35 cellular contexts compared by ENCODE assay signal in genomic region chr2:141524777-141525176, GRCh38.
DNase-seq lines count a peak whose midpoint lies in the region; ATAC-seq, FAIRE-seq and TF ChIP-seq lines count a peak whose summit lies in the region.
"Had no signal": no experiment of that assay in that cellular context is flagged by ENCODE, and none has a peak within 500 bp of the region (broad histone marks: within the 10 kb centered on the region; RNA-seq: fewer than 3 reads in every experiment).

No MANE protein-coding gene starts in this region.

- H3K36me3 ChIP-seq in HepG2 (replicated peaks in 1 of 2; ENCODE audit: control insufficient read depth in 1 of 2, insufficient read depth in 2 of 2, low read length in 2 of 2) = no peaks in the 10 kb centered on the region
- no peaks in the 10 kb centered on the region for H3K36me3 ChIP-seq in right lobe of liver
- H3K36me3 ChIP-seq in GM12878 (ENCODE audit: control insufficient read depth in 2 of 2, insufficient read depth in 2 of 2, low read length in 1 of 2) = no peaks in the 10 kb centered on the region
- no peaks in the 10 kb centered on the region for H3K36me3 ChIP-seq in K562 (ENCODE audit: control insufficient read depth, insufficient read depth, low read length)
- H3K36me3 ChIP-seq: BE2C; BLaER1; BLaER1 treated with 17β-estradiol and CSF1 and Interleukin-3, amounts not matched to agents 10 nM and 100 nM had no signal

- no peaks in the 10 kb centered on the region for H3K27me3 ChIP-seq in HepG2 (ENCODE audit: control insufficient read depth in 1 of 2, insufficient read depth in 2 of 2, low read length in 2 of 2)
- H3K27me3 ChIP-seq in right lobe of liver = no peaks in the 10 kb centered on the region
- no peaks in the 10 kb centered on the region for H3K27me3 ChIP-seq in GM12878 (replicated peaks in 1 of 2; ENCODE audit: control insufficient read depth in 2 of 2, insufficient read depth in 2 of 2, low read length in 1 of 2)
- H3K27me3 ChIP-seq in K562 (ENCODE audit: control insufficient read depth in 2 of 2, insufficient read depth in 2 of 2, low read length in 2 of 2) = no peaks in the 10 kb centered on the region
- H3K27me3 ChIP-seq: BE2C; BLaER1; BLaER1 treated with 17β-estradiol and CSF1 and Interleukin-3, amounts not matched to agents 10 nM and 100 nM had no signal

- no peak for DNase-seq in HepG2 (ENCODE audit: low spot score)
- DNase-seq in right lobe of liver = no peak
- DNase-seq in GM12878 (ENCODE audit: low read depth, low spot score) = no peak
- no peak for DNase-seq in K562 (ENCODE audit: extremely low read depth in 1 of 4, low spot score in 3 of 4)
- DNase-seq in WTC11 (ENCODE audit: low spot score) = no peak
- DNase-seq in NCI-H510A treated with DMSO at 0.1 percent for 48 hours (lab: John Stamatoyannopoulos, UW) = no peak
- DNase-seq: 8988T; ACHN; AML-193; BE2C; C1 segment of cervical spinal cord; Caco-2; Calu3; CD4-positive, alpha-beta memory T cell; CD4-positive, alpha-beta T cell; CD4-positive, CD25-positive, alpha-beta regulatory T cell; CD8-positive, alpha-beta memory T cell; CD8-positive, alpha-beta T cell; COR-L47; DMS 273 treated with DMSO at 0.1 percent for 48 hours; DMS153; DMS53; DMS79; DMS79 treated with DMSO at 0.1 percent for 48 hours; DND-41; EL had no signal

- RAD21 ChIA-PET in GM12878 (lab: Charles Lee; ENCODE audit: unreplicated experiment) = no interaction called here

- no peak overlapping the region for H2AFZ ChIP-seq in HepG2 (ENCODE audit: low read length)
- no peak overlapping the region for H2AFZ ChIP-seq in GM12878 (ENCODE audit: control insufficient read depth, low read depth, low read length)
- no peak overlapping the region for H2AFZ ChIP-seq in K562 (ENCODE audit: low read depth, low read length)

- H3K4me3 Mint-ChIP-seq in WTC11 = no peak overlapping the region
- H3K4me3 Mint-ChIP-seq: B cell; CD14-positive monocyte; CD4-positive, alpha-beta memory T cell; CD4-positive, alpha-beta T cell; CD4-positive, CD25-positive, alpha-beta regulatory T cell; CD8-positive, alpha-beta memory T cell; CD8-positive, alpha-beta T cell had no signal

- no peaks in the 10 kb centered on the region for H3K36me3 Mint-ChIP-seq in WTC11
- H3K36me3 Mint-ChIP-seq: CD14-positive monocyte; CD4-positive, alpha-beta memory T cell; CD4-positive, CD25-positive, alpha-beta regulatory T cell; CD8-positive, alpha-beta memory T cell; CD8-positive, alpha-beta T cell had no signal

- 1% methylated on average over 3 of the region's 3 CpGs for WGBS in HepG2 (ENCODE audit: low lambda C conversion rate)
- 45% methylated on average over 3 of the region's 3 CpGs for WGBS in right lobe of liver (ENCODE audit: insufficient coverage, low coverage, low lambda C conversion rate, missing lambda C conversion rate)
- 57% methylated on average over 3 of the region's 3 CpGs for WGBS in GM12878 (ENCODE audit: insufficient coverage, insufficient replicate concordance, low lambda C conversion rate, missing lambda C conversion rate)
- WGBS in K562 (ENCODE audit: insufficient coverage, low coverage, missing lambda C conversion rate) = 6% methylated on average over 3 of the region's 3 CpGs

- TF ChIP-seq CTCF in HepG2 (CRISPR knock-in tag; IDR thresholded peaks at IDR 0.05) (no peak), right lobe of liver (IDR thresholded peaks at IDR 0.05) (no peak), GM12878 (IDR thresholded peaks at IDR 0.05 in 2 of 3, conservative IDR thresholded peaks at IDR 0.05 in 1 of 3; ENCODE audit: control insufficient read depth in 2 of 3, extremely low read depth in 1 of 3, insufficient read depth in 1 of 3, low read depth in 3 of 3, low read length in 3 of 3) (no peak), K562 (IDR thresholded peaks at IDR 0.05 in 2 of 3, conservative IDR thresholded peaks at IDR 0.05 in 1 of 3; ENCODE audit: insufficient read depth in 2 of 3, low read depth in 1 of 3, low read length in 3 of 3) (no peak), WTC11 (IDR thresholded peaks at IDR 0.05) (no peak)

- H3K9me3 Mint-ChIP-seq in WTC11 = no peaks in the 10 kb centered on the region
- H3K9me3 Mint-ChIP-seq: CD14-positive monocyte had no signal

- no peak overlapping the region for H3K27ac Mint-ChIP-seq in WTC11
- H3K27ac Mint-ChIP-seq: B cell; CD14-positive monocyte; CD4-positive, alpha-beta memory T cell; CD4-positive, alpha-beta T cell; CD4-positive, CD25-positive, alpha-beta regulatory T cell; CD8-positive, alpha-beta memory T cell; CD8-positive, alpha-beta T cell had no signal

- peaks cover 11% of the 10 kb centered on the region for H3K4me1 Mint-ChIP-seq in WTC11
- H3K4me1 Mint-ChIP-seq: CD14-positive monocyte; CD4-positive, alpha-beta memory T cell; CD4-positive, CD25-positive, alpha-beta regulatory T cell; CD8-positive, alpha-beta memory T cell had no signal

- no peak for FAIRE-seq in HepG2 (lab: Jason Lieb, UNC)
- no peak for FAIRE-seq in GM12878 (lab: Jason Lieb, UNC)
- no peak for FAIRE-seq in K562 (lab: Jason Lieb, UNC)
- FAIRE-seq: A204.1, A549, D721Med had no signal

- H3K9ac ChIP-seq in HepG2 (ENCODE audit: insufficient read depth, low read depth, low read length) (no peak overlapping the region), GM12878 (ENCODE audit: control insufficient read depth, insufficient read depth, low read length) (no peak overlapping the region), K562 (ENCODE audit: insufficient read depth in 1 of 2, low read depth in 2 of 2, low read length in 2 of 2) (no peak overlapping the region)
- H3K9ac ChIP-seq: BLaER1; BLaER1 treated with 17β-estradiol and CSF1 and Interleukin-3, amounts not matched to agents 10 nM and 100 nM had no signal

- intact Hi-C loops in HepG2 (cut with micrococcal nuclease; ENCODE audit: unreplicated experiment) (no loop called here), right lobe of liver (cut with DNase I) (no loop called here), GM12878 (cut with micrococcal nuclease; ENCODE audit: unreplicated experiment) (no loop called here), K562 (cut with micrococcal nuclease) (no loop called here)

- TF ChIP-seq EP300 in HepG2 (IDR thresholded peaks at IDR 0.05; ENCODE audit: low read depth in 2 of 2, low read length in 2 of 2) (no peak), HepG2 (CRISPR knock-in tag; IDR thresholded peaks at IDR 0.05; ENCODE audit: borderline replicate concordance) (no peak), GM12878 (IDR thresholded peaks at IDR 0.05; ENCODE audit: borderline replicate concordance in 1 of 2, control insufficient read depth in 1 of 2, low read depth in 2 of 2, low read length in 2 of 2) (no peak), K562 (IDR thresholded peaks at IDR 0.05; ENCODE audit: low read length) (no peak)

- POLR2A ChIA-PET in HepG2 (lab: Yijun Ruan, JAX) (no interaction called here), GM12878 (lab: Charles Lee) (no interaction called here), K562 (lab: Yijun Ruan, JAX) (no interaction called here), WTC11 (lab: Charles Lee) (no interaction called here)

- CTCF ChIA-PET in HepG2 (lab: Yijun Ruan, JAX; ENCODE audit: low intra/inter-chr PET ratio, low total read pairs) = no interaction called here
- CTCF ChIA-PET in GM12878 (lab: Yijun Ruan, JAX) = no interaction called here
- CTCF ChIA-PET in K562 (lab: Yijun Ruan, JAX; ENCODE audit: low intra/inter-chr PET ratio) = no interaction called here
- CTCF ChIA-PET in WTC11 (lab: Charles Lee) = no interaction called here

- H3K9me1 ChIP-seq in K562 (ENCODE audit: control insufficient read depth, insufficient read depth, low read length) = no peaks in the 10 kb centered on the region

- H3K4me2 ChIP-seq in HepG2 (ENCODE audit: low read depth, low read length) = no peak overlapping the region
- no peak overlapping the region for H3K4me2 ChIP-seq in GM12878 (ENCODE audit: control insufficient read depth, insufficient read depth)
- H3K4me2 ChIP-seq in K562 (ENCODE audit: insufficient read depth, low read length) = no peak overlapping the region
- H3K4me2 ChIP-seq: A549; BLaER1; BLaER1 treated with 17β-estradiol and CSF1 and Interleukin-3, amounts not matched to agents 10 nM and 100 nM had no signal

- SMC1A ChIA-PET in GM12878 (lab: Charles Lee; ENCODE audit: uncharacterized antibody, unreplicated experiment) = no interaction called here

- in situ Hi-C loops in HepG2 (cut with HindIII; ENCODE audit: extremely low pct_ligation_motif_present, low pct_unique_long_range_greater_than_20kb) (no loop called here), GM12878 (cut with MboI) (no loop called here), K562 (cut with MboI) (no loop called here)

- no peak overlapping the region for H3K4me3 ChIP-seq in HepG2 (replicated peaks in 1 of 3; ENCODE audit: insufficient read depth in 1 of 3, low read depth in 2 of 3, low read length in 3 of 3)
- no peak overlapping the region for H3K4me3 ChIP-seq in right lobe of liver
- H3K4me3 ChIP-seq in GM12878 = no peak overlapping the region
- no peak overlapping the region for H3K4me3 ChIP-seq in K562
- H3K4me3 ChIP-seq: A549; BLaER1; BLaER1 treated with 17β-estradiol and CSF1 and Interleukin-3, amounts not matched to agents 10 nM and 100 nM had no signal

- H3K9me3 ChIP-seq in HepG2 (ENCODE audit: low read length) (no peaks in the 10 kb centered on the region), right lobe of liver (no peaks in the 10 kb centered on the region), GM12878 (replicated peaks; ENCODE audit: control insufficient read depth, insufficient read depth, low read length) (no peaks in the 10 kb centered on the region), K562 (replicated peaks; ENCODE audit: control insufficient read depth, insufficient read depth, low read depth, low read length) (no peaks in the 10 kb centered on the region)
- H3K9me3 ChIP-seq: A549, BE2C, BLaER1, Caco-2 had no signal

- H3K79me2 ChIP-seq in HepG2 (ENCODE audit: insufficient read depth, low read length) (no peaks in the 10 kb centered on the region), GM12878 (ENCODE audit: control insufficient read depth, insufficient read depth, low read length) (no peaks in the 10 kb centered on the region), K562 (ENCODE audit: control insufficient read depth, insufficient read depth, low read length) (no peaks in the 10 kb centered on the region)

- H3K4me1 ChIP-seq in HepG2 (ENCODE audit: insufficient read depth, low read length) = no peaks in the 10 kb centered on the region
- no peaks in the 10 kb centered on the region for H3K4me1 ChIP-seq in right lobe of liver
- H3K4me1 ChIP-seq in GM12878 (ENCODE audit: control insufficient read depth, insufficient read depth, low read length) = peaks cover 6% of the 10 kb centered on the region; the same call in 1 of the 2 replicates
- no peaks in the 10 kb centered on the region for H3K4me1 ChIP-seq in K562 (replicated peaks in 1 of 2; ENCODE audit: control insufficient read depth in 2 of 2, insufficient read depth in 2 of 2, low read length in 2 of 2)
- H3K4me1 ChIP-seq: A549, Caco-2 had no signal

- TF ChIP-seq POLR2A in HepG2 (IDR thresholded peaks at IDR 0.05; ENCODE audit: insufficient read depth in 1 of 2, low read depth in 2 of 2, low read length in 2 of 2) (no peak), right lobe of liver (IDR thresholded peaks at IDR 0.05) (no peak), GM12878 (IDR thresholded peaks at IDR 0.05; ENCODE audit: low read depth, low read length) (no peak), K562 (conservative IDR thresholded peaks at IDR 0.05) (no peak)

- H4K20me1 ChIP-seq in HepG2 (ENCODE audit: insufficient read depth, low read length) = no peaks in the 10 kb centered on the region
- no peaks in the 10 kb centered on the region for H4K20me1 ChIP-seq in GM12878 (ENCODE audit: control insufficient read depth, insufficient read depth)
- no peaks in the 10 kb centered on the region for H4K20me1 ChIP-seq in K562 (replicated peaks; ENCODE audit: control insufficient read depth, insufficient read depth, low read length)
- H4K20me1 ChIP-seq: BLaER1; BLaER1 treated with 17β-estradiol and CSF1 and Interleukin-3, amounts not matched to agents 10 nM and 100 nM had no signal

- TF ChIP-seq RAD21 in HepG2 (CRISPR knock-in tag; IDR thresholded peaks at IDR 0.05) (no peak), GM12878 (IDR thresholded peaks at IDR 0.05; ENCODE audit: insufficient read depth, low read depth, low read length) (no peak), K562 (CRISPR knock-in tag; conservative IDR thresholded peaks at IDR 0.05 in 1 of 2, IDR thresholded peaks at IDR 0.05 in 1 of 2) (no peak)

- BruUV-seq in HepG2 (replicated peaks; lab: Mats Ljungman, UMichigan) = no TSS peak
- BruUV-seq in GM12878 (replicated peaks; lab: Mats Ljungman, UMichigan) = no TSS peak
- BruUV-seq in K562 (replicated peaks; lab: Mats Ljungman, UMichigan) = no TSS peak

- no peak for ATAC-seq in HepG2
- ATAC-seq in right lobe of liver = no peak
- ATAC-seq in GM12878 = no peak
- no peak for ATAC-seq in K562
- no peak for ATAC-seq in WTC11
- ATAC-seq: A549; CD8-positive, alpha-beta T cell had no signal

- H3K27ac ChIP-seq in HepG2 (ENCODE audit: extremely low read length, insufficient read depth, low read length) = no peak overlapping the region
- no peak overlapping the region for H3K27ac ChIP-seq in right lobe of liver
- H3K27ac ChIP-seq in GM12878 (ENCODE audit: control insufficient read depth, insufficient read depth) = no peak overlapping the region
- no peak overlapping the region for H3K27ac ChIP-seq in K562 (ENCODE audit: extremely low read depth, low read depth, low read length)
- H3K27ac ChIP-seq: 22Rv1; A549; BLaER1; BLaER1 treated with 17β-estradiol and CSF1 and Interleukin-3, amounts not matched to agents 10 nM and 100 nM; C4-2B had no signal

- no peaks in the 10 kb centered on the region for H3K27me3 Mint-ChIP-seq in WTC11 (ENCODE audit: low read depth)
- H3K27me3 Mint-ChIP-seq: B cell; CD4-positive, alpha-beta memory T cell; CD4-positive, alpha-beta T cell; CD4-positive, CD25-positive, alpha-beta regulatory T cell; CD8-positive, alpha-beta memory T cell had no signal

Comparison
In these comparisons a context has a peak if more than half of its experiments do, and no peak if none do; other contexts are left out.
1. Of the 241 proteins assayed by ChIP-seq in both HepG2 and K562: peak only in HepG2: RAD51; only in K562: TFE3; in both: none; in neither: 238; mixed calls (peak in some experiments, not most) for 1.